In genomic region chr17:8314797-8315739, GRCh38 we compare ENCODE assay signal across 19 cellular contexts. TPM values are rescaled to one million over a fixed set of nuclear protein-coding genes. Genes with fewer than 3 reads are reported as not detected.
DNase-seq lines count a peak whose midpoint lies in the region; ATAC-seq and TF ChIP-seq lines count a peak whose summit lies in the region.
"Had no signal": no experiment of that assay in that cellular context is flagged by ENCODE, and none has a peak within 500 bp of the region (broad histone marks: within the 10 kb centered on the region; RNA-seq: fewer than 3 reads in every experiment).

No MANE protein-coding gene starts in this region.

- no peak for TF ChIP-seq CTCF in left ventricle myocardium inferior (IDR thresholded peaks at IDR 0.05; ENCODE audit: borderline replicate concordance)
- no peak for TF ChIP-seq CTCF in hepatocyte (IDR thresholded peaks at IDR 0.05; ENCODE audit: poor library complexity)
- no peak for TF ChIP-seq CTCF in nephron (IDR thresholded peaks at IDR 0.05; ENCODE audit: unreplicated experiment in 3 of 3)

- 8% methylated on average over 28 of the region's 29 CpGs for WGBS in hepatocyte (ENCODE audit: low lambda C conversion rate, missing lambda C conversion rate)

- peaks cover 76% of the 10 kb centered on the region for H3K27me3 Mint-ChIP-seq in nephron (ENCODE audit: low read depth)

- H3K4me3 Mint-ChIP-seq in nephron, result peak overlapping the region; percentile 37 to 72 (median 65)
- H3K4me3 Mint-ChIP-seq: neural crest cell; T-helper 1 cell treated with Interleukin-12 subunit alpha and Interleukin-12 subunit beta and Interleukin-4 antibody, amounts not matched to agents 30 μg/mL and 1 μg/mL, for 36 hours had no signal

- peaks cover 14% of the 10 kb centered on the region for H3K36me3 ChIP-seq in left ventricle myocardium inferior
- H3K36me3 ChIP-seq in hepatocyte (replicated peaks; ENCODE audit: insufficient read depth, low read depth), result no peaks in the 10 kb centered on the region

- no peaks in the 10 kb centered on the region for H3K9me3 Mint-ChIP-seq in nephron
- H3K9me3 Mint-ChIP-seq: neural crest cell; T-helper 1 cell treated with Interleukin-12 subunit alpha and Interleukin-12 subunit beta and Interleukin-4 antibody, amounts not matched to agents 30 μg/mL and 1 μg/mL, for 36 hours had no signal

- H3K27ac Mint-ChIP-seq in nephron, result no peak overlapping the region
- H3K27ac Mint-ChIP-seq: T-helper 1 cell treated with Interleukin-12 subunit alpha and Interleukin-12 subunit beta and Interleukin-4 antibody, amounts not matched to agents 30 μg/mL and 1 μg/mL, for 36 hours had no signal

- peak overlapping the region; percentile 34 for H3K27ac ChIP-seq in left ventricle myocardium inferior (replicated peaks)
- H3K27ac ChIP-seq in hepatocyte, result no peak overlapping the region

- intact Hi-C loops in left ventricle myocardium inferior (cut with micrococcal nuclease), result loop anchor here (10.0 kb wide), 1 partner anchor 50 kb away; no protein-coding TSS in a partner anchor
- intact Hi-C loops in cardiac septum (cut with DNase I), result loop anchor here (5.0 kb wide), 1 partner anchor 42 kb away; no protein-coding TSS in a partner anchor
- intact Hi-C loops in posterior vena cava (cut with DNase I), result no loop called here

- H3K27me3 ChIP-seq in left ventricle myocardium inferior (ENCODE audit: low read depth) (peaks cover 64% of the 10 kb centered on the region), hepatocyte (peaks cover 48% of the 10 kb centered on the region)

- ATAC-seq in GM21723 (IDR thresholded peaks at IDR 0.05; ENCODE audit: unreplicated experiment), result no peak
- ATAC-seq in HG03457 (IDR thresholded peaks at IDR 0.05; ENCODE audit: unreplicated experiment), result no peak
- ATAC-seq: HCT116 had no signal

- no peaks in the 10 kb centered on the region for H3K79me2 ChIP-seq in hepatocyte

- H3K4me1 ChIP-seq in left ventricle myocardium inferior, result peaks cover 40% of the 10 kb centered on the region
- H3K4me1 ChIP-seq in hepatocyte (ENCODE audit: insufficient read depth), result peaks cover 12% of the 10 kb centered on the region
- H3K4me1 ChIP-seq: Caco-2 had no signal

- H3K9me3 ChIP-seq in left ventricle myocardium inferior (replicated peaks) (no peaks in the 10 kb centered on the region), hepatocyte (ENCODE audit: low read depth) (no peaks in the 10 kb centered on the region)
- H3K9me3 ChIP-seq: Caco-2 had no signal

- no peaks in the 10 kb centered on the region for H3K36me3 Mint-ChIP-seq in nephron (ENCODE audit: low read depth)

- no peaks in the 10 kb centered on the region for H4K20me1 ChIP-seq in hepatocyte (ENCODE audit: insufficient read depth, poor library complexity, severe bottlenecking)

- H3K4me3 ChIP-seq in left ventricle myocardium inferior, result peak overlapping the region; percentile 45
- no peak overlapping the region for H3K4me3 ChIP-seq in hepatocyte

- DNase-seq in left ventricle myocardium inferior (no peak), cardiac septum (ENCODE audit: low spot score) (no peak), hepatocyte (ENCODE audit: low spot score) (peak; percentile 53), NCI-H2081 treated with DMSO at 0.1 percent for 48 hours (lab: John Stamatoyannopoulos, UW) (no peak), posterior vena cava (ENCODE audit: low spot score) (no peak)
- DNase-seq: activated CD4-positive, alpha-beta T cell treated with anti-CD3 and anti-CD28 coated beads for 4 hours; activated T-cell treated with anti-CD3 and anti-CD28 coated beads, Interleukin-2, amount 50 U/mL, for 1 hour; Caco-2; Kasumi-1; left cardiac atrium; NCI-H187; substantia nigra had no signal

- no peaks in the 10 kb centered on the region for H3K9me2 ChIP-seq in hepatocyte (replicated peaks; ENCODE audit: insufficient read depth)

- H2AFZ ChIP-seq in hepatocyte, result no peak overlapping the region

- H3K4me1 Mint-ChIP-seq in nephron, result no peaks in the 10 kb centered on the region

- H3K4me2 ChIP-seq in hepatocyte, result peak overlapping the region; percentile 72

RNA-seq across cellular contexts. Expression of gene ARHGEF15, which starts 5.0 kb away (rescaled TPM):
- total RNA-seq in left ventricle myocardium inferior, result 19.4 TPM
- 18.3 TPM for total RNA-seq in cardiac septum
- 0.03 and 0.12 TPM in 2 replicates for total RNA-seq in hepatocyte
- polyA plus RNA-seq in hepatocyte, result 0.32 TPM in 1 of 2 replicates, not detected in the other
- total RNA-seq in posterior vena cava, result 10 to 100 TPM; 17.8 to 22.3 TPM
- total RNA-seq: Caco-2, neural crest cell had no signal

RNA-seq across cellular contexts. Expression of gene SLC25A35, which starts 19.9 kb away (rescaled TPM):
- total RNA-seq in left ventricle myocardium inferior, result 1.3 TPM
- total RNA-seq in cardiac septum, result 4.0 TPM
- 0.52 and 1.6 TPM in 2 replicates for total RNA-seq in hepatocyte
- 1.9 and 3.0 TPM in 2 replicates for polyA plus RNA-seq in hepatocyte
- total RNA-seq in posterior vena cava, result 1 to 10 TPM; 1.8 to 5.7 TPM

RNA-seq across cellular contexts. Expression of gene ODF4, which starts 24.6 kb away (rescaled TPM):
- not detected for total RNA-seq in left ventricle myocardium inferior
- not detected for total RNA-seq in cardiac septum
- not detected in 2 replicates for total RNA-seq in hepatocyte
- not detected in 2 replicates for polyA plus RNA-seq in hepatocyte
- not detected for total RNA-seq in posterior vena cava
- total RNA-seq: Caco-2, left cardiac atrium, neural crest cell had no signal
- polyA plus RNA-seq: adipose tissue had no signal

RNA-seq across cellular contexts. Expression of gene RANGRF, which starts 26.6 kb away (rescaled TPM):
- total RNA-seq in left ventricle myocardium inferior, result 25.6 TPM
- 23.7 TPM for total RNA-seq in cardiac septum
- 7.9 and 17.6 TPM in 2 replicates for total RNA-seq in hepatocyte
- 41.9 and 42.5 TPM in 2 replicates for polyA plus RNA-seq in hepatocyte
- total RNA-seq in posterior vena cava, result 10 to 100 TPM; 16.9 to 19.1 TPM

Comparison
In these comparisons a context has a peak if more than half of its experiments do, and no peak if none do; other contexts are left out.
1. RNA of gene ARHGEF15, which starts 5.0 kb away (total RNA-seq): 17.8 to 22.3 TPM in posterior vena cava, 19.4 TPM in left ventricle myocardium inferior (single experiment) and 18.3 TPM in cardiac septum (single experiment); 0.03 to 0.12 TPM in hepatocyte; every median in the first group is over 10 times any median in the second.
2. intact Hi-C loops: an anchor here in left ventricle myocardium inferior (10.0 kb wide) and cardiac septum (5.0 kb wide); none called in posterior vena cava.